1 cellular context compared by ENCODE assay signal in the genomic region with DNA sequence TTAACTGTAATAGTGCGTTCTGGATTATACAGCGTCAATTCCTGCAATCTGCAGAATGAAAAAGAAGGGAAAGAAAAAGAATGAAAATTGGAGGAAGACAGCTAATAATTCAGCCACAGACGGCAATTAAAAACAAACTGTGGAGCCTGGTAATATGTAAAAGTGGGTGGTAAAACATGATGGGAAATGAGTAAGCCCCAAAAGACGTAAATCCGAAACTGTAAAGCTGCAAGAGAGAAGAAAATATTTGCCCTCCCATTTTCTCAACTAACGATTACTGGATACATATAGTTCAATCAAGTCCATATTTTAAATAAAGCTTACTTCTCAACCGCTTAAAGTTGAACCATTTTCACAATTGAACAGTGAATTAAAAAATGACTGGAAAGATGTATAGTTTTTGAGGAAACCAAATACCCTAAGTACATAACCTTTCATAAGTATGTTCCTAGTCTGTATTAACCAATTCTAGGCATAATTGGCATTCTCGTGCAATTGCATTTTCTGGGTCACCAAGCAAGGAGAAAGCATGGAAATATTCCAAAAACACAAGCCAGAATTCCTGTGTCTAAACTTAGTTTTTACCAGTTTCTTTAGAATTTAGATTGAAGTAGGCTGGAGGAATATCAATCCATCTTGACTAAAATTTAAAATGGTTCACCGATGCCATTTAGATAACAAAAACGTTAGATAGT.
TF ChIP-seq lines count a peak whose summit lies in the region.

No MANE protein-coding gene starts in this region.

TF ChIP-seq in SK-N-SH, 30 proteins besides CTCF, POLR2A, EP300 and RAD21 (continued from another document):
- TF ChIP-seq REST (IDR thresholded peaks at IDR 0.05; ENCODE audit: low read depth, low read length), result no peak
- TF ChIP-seq, protein P1, sequence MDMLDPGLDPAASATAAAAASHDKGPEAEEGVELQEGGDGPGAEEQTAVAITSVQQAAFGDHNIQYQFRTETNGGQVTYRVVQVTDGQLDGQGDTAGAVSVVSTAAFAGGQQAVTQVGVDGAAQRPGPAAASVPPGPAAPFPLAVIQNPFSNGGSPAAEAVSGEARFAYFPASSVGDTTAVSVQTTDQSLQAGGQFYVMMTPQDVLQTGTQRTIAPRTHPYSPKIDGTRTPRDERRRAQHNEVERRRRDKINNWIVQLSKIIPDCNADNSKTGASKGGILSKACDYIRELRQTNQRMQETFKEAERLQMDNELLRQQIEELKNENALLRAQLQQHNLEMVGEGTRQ (IDR thresholded peaks at IDR 0.05; ENCODE audit: borderline replicate concordance, low read depth, low read length), result no peak
- no peak for TF ChIP-seq GABPA (IDR thresholded peaks at IDR 0.05; ENCODE audit: low read depth)
- no peak for TF ChIP-seq USF1 (IDR thresholded peaks at IDR 0.05; ENCODE audit: borderline replicate concordance, low read depth)
- no peak for TF ChIP-seq FOXJ3 (CRISPR knock-in tag; IDR thresholded peaks at IDR 0.05)
- no peak for TF ChIP-seq MAX (IDR thresholded peaks at IDR 0.05; ENCODE audit: low read depth)
- no peak for TF ChIP-seq POLR2AphosphoS5 (IDR thresholded peaks at IDR 0.05; ENCODE audit: low read depth, low read length)
- TF ChIP-seq RFX5 (IDR thresholded peaks at IDR 0.05; ENCODE audit: low read length), result no peak
- TF ChIP-seq EZH2phosphoT487 (IDR thresholded peaks at IDR 0.05; ENCODE audit: borderline replicate concordance, low read depth), result no peak
- no peak for TF ChIP-seq MEF2A (IDR thresholded peaks at IDR 0.05; ENCODE audit: borderline replicate concordance, low read depth)
- no peak for TF ChIP-seq RXRA (IDR thresholded peaks at IDR 0.05; ENCODE audit: borderline replicate concordance, low read depth)
- no peak for TF ChIP-seq TCF12 (IDR thresholded peaks at IDR 0.05)
- no peak for TF ChIP-seq FOSL2 (IDR thresholded peaks at IDR 0.05; ENCODE audit: borderline replicate concordance, low read depth)
- TF ChIP-seq ZBTB33 (IDR thresholded peaks at IDR 0.05; ENCODE audit: borderline replicate concordance, low read depth), result no peak
- no peak for TF ChIP-seq GATA2 (CRISPR knock-in tag; IDR thresholded peaks at IDR 0.05)
- TF ChIP-seq FOXM1 (IDR thresholded peaks at IDR 0.05; ENCODE audit: low read depth), result no peak
- TF ChIP-seq ELF1 (IDR thresholded peaks at IDR 0.05), result no peak
- TF ChIP-seq NRF1 (IDR thresholded peaks at IDR 0.05; ENCODE audit: low read depth, low read length), result no peak
- TF ChIP-seq RCOR1 (IDR thresholded peaks at IDR 0.05; ENCODE audit: low read length), result no peak
TF ChIP-seq in SK-N-SH: peak in this region for 0.
